In the genomic region with DNA sequence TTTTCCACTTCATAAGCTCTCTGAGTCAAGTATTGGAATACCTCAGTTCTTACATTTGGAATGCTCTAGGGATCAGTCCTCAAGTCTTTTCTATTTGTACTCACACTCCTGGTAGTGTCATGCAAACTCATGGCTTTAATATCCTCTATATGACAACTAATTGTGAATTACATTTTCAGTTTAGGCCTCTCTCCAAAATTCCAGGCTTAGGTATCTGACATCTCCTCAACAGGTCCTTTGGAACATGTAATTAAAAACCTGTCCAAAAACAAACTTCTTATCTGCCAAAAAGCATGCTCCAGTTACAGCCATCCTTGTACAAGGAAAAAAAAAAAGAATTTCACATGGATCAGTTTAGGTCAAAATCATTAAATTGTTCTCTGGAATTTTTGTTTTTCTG, we compare ENCODE assay signal across 25 cellular contexts.
"Had no signal": no experiment of that assay in that cellular context is flagged by ENCODE, and none has a peak within 500 bp of the region (broad histone marks: within the 10 kb centered on the region; RNA-seq: fewer than 3 reads in every experiment).

No MANE protein-coding gene starts in this region.

- H3K9me3 ChIP-seq: ovary, psoas muscle, right lobe of liver, thoracic aorta, thyroid gland, tibial nerve, upper lobe of left lung, vagina had no signal

- DNase-seq: natural killer cell; occipital lobe; ovary; posterior cingulate gyrus; psoas muscle; right cardiac atrium; right lobe of liver; sigmoid colon; small intestine; stimulated activated CD4-positive, alpha-beta T cell treated with anti-CD3 and anti-CD28 coated beads, Interleukin-15, amount 100 ng/mL, for 24 hours; stimulated activated CD4-positive, alpha-beta T cell treated with anti-CD3 and anti-CD28 coated beads, Interleukin-2, amount 100 ng/mL, for 24 hours; stimulated activated CD4-positive, alpha-beta T cell treated with anti-CD3 and anti-CD28 coated beads, Interleukin-2, amount 100 ng/mL, for 48 hours; stimulated activated CD4-positive, alpha-beta T cell treated with anti-CD3 and anti-CD28 coated beads, Interleukin-4, amount 100 ng/mL, for 24 hours; stimulated activated naive B cell treated with anti-CD40 and anti-IgM and Interleukin-4, amounts not matched to agents 10 μg/mL and 1 μg/mL and 100 μg/mL, for 72 hours; stimulated activated naive CD4-positive, alpha-beta T cell treated with Interleukin-2 at 50 U/mL for 16 hours; stomach; thyroid gland; trophoblast cell; upper lobe of left lung had no signal

- H3K36me3 ChIP-seq: neural progenitor cell, ovary, right lobe of liver, sigmoid colon, stomach, thoracic aorta, thyroid gland, tibial nerve, upper lobe of left lung, vagina had no signal

- H3K4me3 ChIP-seq: neural progenitor cell, ovary, psoas muscle, right lobe of liver, sigmoid colon, stomach, thoracic aorta, thyroid gland, tibial nerve, upper lobe of left lung, vagina had no signal

- H3K27me3 ChIP-seq: neural progenitor cell, ovary, right lobe of liver, sigmoid colon, stomach, thyroid gland, tibial nerve, upper lobe of left lung, vagina had no signal

- H3K4me1 ChIP-seq: neural progenitor cell, parathyroid adenoma, psoas muscle, right lobe of liver, sigmoid colon, stomach, tibial nerve, upper lobe of left lung, vagina had no signal

- ATAC-seq: natural killer cell; psoas muscle; right cardiac atrium; right lobe of liver; stimulated activated effector memory CD8-positive, alpha-beta T cell treated with anti-CD3 and anti-CD28 coated beads, Interleukin-12 subunit alpha, Interleukin-12 subunit beta, amount 100 ng/mL, for 72 hours; stimulated activated naive B cell treated with anti-CD40 and anti-IgM and Interleukin-4, amounts not matched to agents 10 μg/mL and 1 μg/mL and 100 μg/mL, for 72 hours had no signal

- H3K27ac ChIP-seq: neural progenitor cell, ovary, parathyroid adenoma, psoas muscle, right lobe of liver, sigmoid colon, stomach, thoracic aorta, thyroid gland, tibial nerve, upper lobe of left lung, vagina had no signal
